Comparison of ENCODE assay signal across 10 cellular contexts in genomic region chr3:51968883-51969674, GRCh38. TPM values are rescaled to one million over a fixed set of nuclear protein-coding genes. Genes with fewer than 3 reads are reported as not detected.
A peak's percentile ranks its signal among the peaks of the same experiment; 100 is the strongest.
DNase-seq lines count a peak whose midpoint lies in the region; ATAC-seq and TF ChIP-seq lines count a peak whose summit lies in the region.
"Had no signal": no experiment of that assay in that cellular context is flagged by ENCODE, and none has a peak within 500 bp of the region (broad histone marks: within the 10 kb centered on the region; RNA-seq: fewer than 3 reads in every experiment).

No MANE protein-coding gene starts in this region.

- intact Hi-C loops in stomach (cut with DNase I; ENCODE audit: low total_unique reads), result no loop called here

- peak overlapping the region; percentile 42 for H3K4me3 Mint-ChIP-seq in activated naive CD4-positive, alpha-beta T cell treated with anti-CD3 and anti-CD28 coated beads, Interleukin-2, amount 10 ng/mL, durations not matched to agents 7 days and 5 days

- no peak for ATAC-seq in activated naive CD4-positive, alpha-beta T cell treated with anti-CD3 and anti-CD28 coated beads, Interleukin-2, amount 50 U/mL, for 72 hours

- TF ChIP-seq EP300 in stomach (IDR thresholded peaks at IDR 0.05), result no peak

- H3K9me3 ChIP-seq in stomach, result no peaks in the 10 kb centered on the region

- WGBS in stomach, 5 donors, result 69 to 87% (median 74%) methylated on average over 4 to 6 of the region's 6 CpGs

- H3K9me3 Mint-ChIP-seq in activated naive CD4-positive, alpha-beta T cell treated with anti-CD3 and anti-CD28 coated beads, Interleukin-2, amount 10 ng/mL, durations not matched to agents 7 days and 5 days, result no peaks in the 10 kb centered on the region
- H3K9me3 Mint-ChIP-seq in activated naive CD4-positive, alpha-beta T cell treated with anti-CD3 and anti-CD28 coated beads, Interleukin-2, amount 50 U/mL, for 72 hours, result no peaks in the 10 kb centered on the region

- DNase-seq in activated naive CD4-positive, alpha-beta T cell treated with anti-CD3 and anti-CD28 coated beads, Interleukin-2, amount 10 ng/mL, durations not matched to agents 7 days and 5 days, result no peak
- DNase-seq in activated naive CD4-positive, alpha-beta T cell treated with anti-CD3 and anti-CD28 coated beads, Interleukin-2, amount 50 U/mL, for 72 hours (ENCODE audit: low spot score in 2 of 2), result no peak
- DNase-seq in NCI-H82 treated with DMSO at 0.1 percent for 48 hours (lab: John Stamatoyannopoulos, UW; ENCODE audit: unreplicated experiment), result peak; percentile 38
- DNase-seq in fibroblast of the aortic adventitia (ENCODE audit: low read depth), result no peak
- DNase-seq in stomach, result no peak
- DNase-seq in DMS153 treated with DMSO at 0.1 percent for 48 hours (lab: John Stamatoyannopoulos, UW; ENCODE audit: unreplicated experiment), result no peak
- DNase-seq in NCI-H187 (lab: John Stamatoyannopoulos, UW), result no peak
- no peak for DNase-seq in amniotic stem cell (lab: John Stamatoyannopoulos, UW)
- DNase-seq: NCI-H1694 treated with DMSO at 0.1 percent for 48 hours had no signal

- peaks cover 0 to 7% (median 2%) of the 10 kb centered on the region in 4 donors for H3K36me3 ChIP-seq in stomach

- TF ChIP-seq POLR2A in stomach (IDR thresholded peaks at IDR 0.05), result no peak

- H3K27ac ChIP-seq in stomach, result peak overlapping the region in 3 of 5 donors; percentile 0 to 95 (median 92)

- no peak overlapping the region for H3K27ac Mint-ChIP-seq in activated naive CD4-positive, alpha-beta T cell treated with anti-CD3 and anti-CD28 coated beads, Interleukin-2, amount 10 ng/mL, durations not matched to agents 7 days and 5 days
- H3K27ac Mint-ChIP-seq in activated naive CD4-positive, alpha-beta T cell treated with anti-CD3 and anti-CD28 coated beads, Interleukin-2, amount 50 U/mL, for 72 hours, result no peak overlapping the region

- TF ChIP-seq CTCF in fibroblast of the aortic adventitia (IDR thresholded peaks at IDR 0.05; ENCODE audit: insufficient read depth, low read length), result no peak
- TF ChIP-seq CTCF in stomach (IDR thresholded peaks at IDR 0.05), result no peak

- H3K27me3 ChIP-seq in stomach, result peaks cover 0 to 5% (median 0%) of the 10 kb centered on the region in 3 donors

- CTCF ChIA-PET in activated naive CD4-positive, alpha-beta T cell treated with anti-CD3 and anti-CD28 coated beads, Interleukin-2, amount 10 ng/mL, durations not matched to agents 7 days and 5 days (lab: Charles Lee), result interaction anchor here (0.7 to 1.4 kb wide), 2 partner anchors 12 to 28 kb away, joined by 3 to 4 read pairs; partner anchors contain the start of gene RRP9

- peaks cover 2% of the 10 kb centered on the region for H3K36me3 Mint-ChIP-seq in activated naive CD4-positive, alpha-beta T cell treated with anti-CD3 and anti-CD28 coated beads, Interleukin-2, amount 10 ng/mL, durations not matched to agents 7 days and 5 days
- H3K36me3 Mint-ChIP-seq in activated naive CD4-positive, alpha-beta T cell treated with anti-CD3 and anti-CD28 coated beads, Interleukin-2, amount 50 U/mL, for 72 hours, result peaks cover 5 to 7% of the 10 kb centered on the region in 2 donors

- H3K4me3 ChIP-seq in fibroblast of the aortic adventitia (ENCODE audit: low read depth, low read length) (peak overlapping the region; percentile 73), stomach (no peak overlapping the region)

- H3K4me1 ChIP-seq in stomach, result peaks cover 26 to 90% (median 73%) of the 10 kb centered on the region in 4 donors

- H3K27me3 Mint-ChIP-seq in activated naive CD4-positive, alpha-beta T cell treated with anti-CD3 and anti-CD28 coated beads, Interleukin-2, amount 10 ng/mL, durations not matched to agents 7 days and 5 days, result peaks cover 27% of the 10 kb centered on the region

- H3K4me1 Mint-ChIP-seq in activated naive CD4-positive, alpha-beta T cell treated with anti-CD3 and anti-CD28 coated beads, Interleukin-2, amount 10 ng/mL, durations not matched to agents 7 days and 5 days, result peaks cover 30% of the 10 kb centered on the region

RNA-seq across cellular contexts. Expression of gene PCBP4, which starts 1.8 kb away (rescaled TPM):
- 10 to 100 TPM; 11.3 to 14.3 TPM for total RNA-seq in activated naive CD4-positive, alpha-beta T cell treated with anti-CD3 and anti-CD28 coated beads, Interleukin-2, amount 50 U/mL, for 72 hours
- total RNA-seq in fibroblast of the aortic adventitia (ENCODE audit: low replicate concordance), result 19.0 and 33.3 TPM in 2 replicates
- 100 to 1,000 TPM in 1 of 5 donors, 10 to 100 TPM in 4; 12.5 to 122 (median 25.1) TPM for total RNA-seq in stomach
- polyA plus RNA-seq in stomach, result 10 to 100 TPM; 26.5 to 54.9 (median 33.5) TPM

RNA-seq across cellular contexts. Expression of gene ABHD14B, which starts 4.8 kb away (rescaled TPM):
- 10 to 100 TPM; 21.4 to 62.4 TPM for total RNA-seq in activated naive CD4-positive, alpha-beta T cell treated with anti-CD3 and anti-CD28 coated beads, Interleukin-2, amount 50 U/mL, for 72 hours
- total RNA-seq in fibroblast of the aortic adventitia (ENCODE audit: low replicate concordance) (11.0 and 36.3 TPM in 2 replicates), stomach (10 to 100 TPM in 4 of 5 donors, 1 to 10 TPM in 1; 2.9 to 67.4 (median 28.4) TPM)
- polyA plus RNA-seq in stomach, result 10 to 100 TPM; 48.1 to 82.9 (median 57.3) TPM

RNA-seq across cellular contexts. Expression of gene ABHD14A, which starts 5.8 kb away (rescaled TPM):
- total RNA-seq in activated naive CD4-positive, alpha-beta T cell treated with anti-CD3 and anti-CD28 coated beads, Interleukin-2, amount 50 U/mL, for 72 hours, result 1 to 10 TPM; 7.7 to 9.0 TPM
- total RNA-seq in fibroblast of the aortic adventitia (ENCODE audit: low replicate concordance) (7.4 and 13.8 TPM in 2 replicates), stomach (10 to 100 TPM in 2 of 5 donors, 1 to 10 TPM in 1, not detected in 2; 7.0 to 17.0 (median 14.5) TPM)
- polyA plus RNA-seq in stomach, result 10 to 100 TPM; 12.2 to 20.8 (median 16.3) TPM

RNA-seq across cellular contexts. Expression of gene GPR62, which starts 13.9 kb away (rescaled TPM):
- total RNA-seq in activated naive CD4-positive, alpha-beta T cell treated with anti-CD3 and anti-CD28 coated beads, Interleukin-2, amount 50 U/mL, for 72 hours, result not detected
- total RNA-seq in fibroblast of the aortic adventitia (ENCODE audit: low replicate concordance), result 0.09 TPM in 1 of 2 replicates, not detected in the other
- not detected for total RNA-seq in stomach
- polyA plus RNA-seq in stomach, result under 1 TPM in 1 of 3 donors, not detected in 2; 0.25 TPM
- total RNA-seq: bronchial epithelial cell had no signal

RNA-seq across cellular contexts. Expression of gene ACY1, which starts 14.3 kb away (rescaled TPM):
- total RNA-seq in activated naive CD4-positive, alpha-beta T cell treated with anti-CD3 and anti-CD28 coated beads, Interleukin-2, amount 50 U/mL, for 72 hours, result 10 to 100 TPM; 54.7 to 78.5 TPM
- 26.7 and 28.7 TPM in 2 replicates for total RNA-seq in fibroblast of the aortic adventitia (ENCODE audit: low replicate concordance)
- 10 to 100 TPM in 3 of 5 donors, 1 to 10 TPM in 1, not detected in 1; 8.0 to 42.6 (median 31.5) TPM for total RNA-seq in stomach
- polyA plus RNA-seq in stomach, result 10 to 100 TPM; 32.9 to 60.6 (median 41.9) TPM
